1 cellular context compared by ENCODE assay signal in the genomic region with DNA sequence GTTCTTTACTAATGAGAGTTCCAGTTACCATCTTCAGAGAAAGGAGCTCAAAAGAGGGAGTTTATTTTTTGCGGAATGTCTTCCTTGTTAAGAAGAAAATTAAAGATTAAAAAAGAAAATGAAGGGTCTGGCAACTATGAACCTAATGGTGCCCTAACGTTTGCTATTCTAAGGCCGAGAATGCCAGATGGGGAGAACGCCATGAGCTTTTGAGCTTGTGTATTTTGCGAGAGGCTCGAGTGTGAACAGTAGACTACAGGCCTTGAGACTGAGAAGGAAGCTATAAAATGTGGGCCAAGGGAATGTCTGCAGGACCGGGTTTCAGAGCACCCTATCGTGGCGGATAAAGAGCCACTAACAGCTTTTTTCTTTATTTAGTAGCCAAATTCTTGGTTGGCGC.
TF ChIP-seq lines count a peak whose summit lies in the region.

No MANE protein-coding gene starts in this region.

TF ChIP-seq in GM23338, 12 proteins besides CTCF, POLR2A, EP300 and RAD21 (continued from another document):
- TF ChIP-seq REST (IDR thresholded peaks at IDR 0.05; ENCODE audit: unreplicated experiment) (no peak), EZH2 (IDR thresholded peaks at IDR 0.05; ENCODE audit: low read depth, unreplicated experiment) (no peak), POLR2AphosphoS5 (IDR thresholded peaks at IDR 0.05; ENCODE audit: low read depth) (no peak)
